ENCODE assay signal across 8 cellular contexts in genomic region chr12:89350661-89351488, GRCh38. TPM values are rescaled to one million over a fixed set of nuclear protein-coding genes. Genes with fewer than 3 reads are reported as not detected.
DNase-seq lines count a peak whose midpoint lies in the region; ATAC-seq, FAIRE-seq and TF ChIP-seq lines count a peak whose summit lies in the region.

No MANE protein-coding gene starts in this region.

- H3K36me3 Mint-ChIP-seq in activated naive CD8-positive, alpha-beta T cell treated with anti-CD3 and anti-CD28 coated beads, Interleukin-2, amount 10 ng/mL, durations not matched to agents 7 days and 5 days: peaks cover 42% of the 10 kb centered on the region

- no peaks in the 10 kb centered on the region for H3K9me2 ChIP-seq in Loucy (replicated peaks; ENCODE audit: low read depth, low read length)

- peak overlapping the region; percentile 74 for H3K9ac ChIP-seq in Loucy (ENCODE audit: low read depth, low read length, poor library complexity, severe bottlenecking)

- H3K36me3 ChIP-seq in Loucy (ENCODE audit: insufficient read depth, low read length): no peaks in the 10 kb centered on the region

- intact Hi-C loops in right cardiac atrium (cut with DNase I): loop anchor here in 2 of 4 donors (5.0 to 10.0 kb wide), 5 partner anchors 101 to 299 kb away; partner anchors contain the start of genes GALNT4 (in 1 of the 2) and POC1B (in 1 of the 2)

- H3K4me1 ChIP-seq in Loucy (ENCODE audit: insufficient read depth, low read length, poor library complexity, severe bottlenecking) (peaks cover 66% of the 10 kb centered on the region), right cardiac atrium (ENCODE audit: control insufficient read depth, insufficient read depth, low read length) (no peaks in the 10 kb centered on the region)

- peak overlapping the region; percentile 80 for H3K27ac ChIP-seq in right cardiac atrium (ENCODE audit: low read length)

- no peak for FAIRE-seq in urothelium cell line (lab: Jason Lieb, UNC)

- peak overlapping the region; percentile 70 for H2AFZ ChIP-seq in Loucy (ENCODE audit: low read length)

- H3K9me3 ChIP-seq in Loucy (ENCODE audit: insufficient read depth, low read depth, low read length): no peaks in the 10 kb centered on the region
- no peaks in the 10 kb centered on the region for H3K9me3 ChIP-seq in right cardiac atrium (ENCODE audit: control insufficient read depth, low read length)

- H3F3A ChIP-seq in Loucy (ENCODE audit: low read depth): peaks cover 24% of the 10 kb centered on the region

- H3K27me3 ChIP-seq in Loucy (ENCODE audit: insufficient read depth, low read length, poor library complexity, severe bottlenecking): peaks cover 13% of the 10 kb centered on the region
- H3K27me3 ChIP-seq in right cardiac atrium (ENCODE audit: control insufficient read depth, insufficient read depth): no peaks in the 10 kb centered on the region

- peaks cover 50% of the 10 kb centered on the region for H3K4me1 Mint-ChIP-seq in activated naive CD8-positive, alpha-beta T cell treated with anti-CD3 and anti-CD28 coated beads, Interleukin-2, amount 10 ng/mL, durations not matched to agents 7 days and 5 days

- peaks cover 41% of the 10 kb centered on the region for H3K79me2 ChIP-seq in Loucy (ENCODE audit: insufficient read depth, low read length)

- H4K20me1 ChIP-seq in Loucy (ENCODE audit: insufficient read depth, low read length, poor library complexity, severe bottlenecking): no peaks in the 10 kb centered on the region

- H3K4me3 Mint-ChIP-seq in activated naive CD8-positive, alpha-beta T cell treated with anti-CD3 and anti-CD28 coated beads, Interleukin-2, amount 10 ng/mL, durations not matched to agents 7 days and 5 days: peak overlapping the region; percentile 98

- no peaks in the 10 kb centered on the region for H3K9me3 Mint-ChIP-seq in activated naive CD8-positive, alpha-beta T cell treated with anti-CD3 and anti-CD28 coated beads, Interleukin-2, amount 10 ng/mL, durations not matched to agents 7 days and 5 days

- H3K27me3 Mint-ChIP-seq in activated naive CD8-positive, alpha-beta T cell treated with anti-CD3 and anti-CD28 coated beads, Interleukin-2, amount 10 ng/mL, durations not matched to agents 7 days and 5 days: no peaks in the 10 kb centered on the region

- DNase-seq in CD1c-positive myeloid dendritic cell (ENCODE audit: extremely low spot score) (peak; percentile 28), right cardiac atrium (peak; percentile 32 to 69 (median 62)), skeletal muscle cell (ENCODE audit: low read depth) (no peak), urothelium cell line (ENCODE audit: low spot score) (no peak)
- peak; percentile 41 for DNase-seq in activated naive CD8-positive, alpha-beta T cell treated with anti-CD3 and anti-CD28 coated beads, Interleukin-2, amount 10 ng/mL, durations not matched to agents 7 days and 5 days

- peak overlapping the region; percentile 94 for H3K4me2 ChIP-seq in Loucy (ENCODE audit: low read depth, low read length, poor library complexity, severe bottlenecking)

- no peak for ATAC-seq in activated naive CD8-positive, alpha-beta T cell treated with anti-CD3 and anti-CD28 coated beads, Interleukin-2, amount 10 ng/mL, durations not matched to agents 7 days and 5 days (ENCODE audit: low read depth)
- ATAC-seq in right cardiac atrium (no peak), HG03469 (IDR thresholded peaks at IDR 0.05; ENCODE audit: unreplicated experiment) (no peak), GM21723 (IDR thresholded peaks at IDR 0.05; ENCODE audit: unreplicated experiment) (no peak)

- POLR2A ChIA-PET in activated naive CD8-positive, alpha-beta T cell treated with anti-CD3 and anti-CD28 coated beads, Interleukin-2, amount 10 ng/mL, durations not matched to agents 7 days and 5 days (lab: Charles Lee): interaction anchor here (1.0 to 10.5 kb wide), 24 partner anchors 12 to 358 kb away, joined by 3 to 151 read pairs (median 8); partner anchors contain the start of genes ATP2B1, GALNT4 and POC1B

- peak overlapping the region; percentile 97 for H3K27ac Mint-ChIP-seq in activated naive CD8-positive, alpha-beta T cell treated with anti-CD3 and anti-CD28 coated beads, Interleukin-2, amount 10 ng/mL, durations not matched to agents 7 days and 5 days

- WGBS in right cardiac atrium: 5% methylated on average over 50 of the region's 50 CpGs

- peak overlapping the region; percentile 77 for H3K4me3 ChIP-seq in Loucy (ENCODE audit: low read length, poor library complexity, severe bottlenecking)
- peak overlapping the region; percentile 60 for H3K4me3 ChIP-seq in right cardiac atrium (ENCODE audit: low read length)
- H3K4me3 ChIP-seq in skeletal muscle cell (ENCODE audit: low read depth, low read length): peak overlapping the region; percentile 87

- no peak for TF ChIP-seq CTCF in Loucy (conservative IDR thresholded peaks at IDR 0.05; ENCODE audit: low read length)

RNA-seq across cellular contexts. Expression of gene DUSP6, which starts 1.4 kb away (rescaled TPM):
- 10 to 100 TPM; 77.5 to 85.0 TPM for total RNA-seq in activated naive CD8-positive, alpha-beta T cell treated with anti-CD3 and anti-CD28 coated beads, Interleukin-2, amount 10 ng/mL, durations not matched to agents 7 days and 5 days
- total RNA-seq in right cardiac atrium: 10 to 100 TPM; 18.6 to 27.8 (median 24.1) TPM
- polyA plus RNA-seq in right cardiac atrium: 18.5 TPM

Comparison
In these comparisons a context has a peak if more than half of its experiments do, and no peak if none do; other contexts are left out.
1. DNase-seq: peak in CD1c-positive myeloid dendritic cell (single experiment), activated naive CD8-positive, alpha-beta T cell treated with anti-CD3 and anti-CD28 coated beads, Interleukin-2, amount 10 ng/mL, durations not matched to agents 7 days and 5 days (single experiment) and right cardiac atrium (3 of 3); none in skeletal muscle cell (single experiment) and urothelium cell line (single experiment).
2. Peak in every context shown above with its lines, with median percentiles within 50 percentile points of each other: H3K4me3 ChIP-seq.